In the genomic region with DNA sequence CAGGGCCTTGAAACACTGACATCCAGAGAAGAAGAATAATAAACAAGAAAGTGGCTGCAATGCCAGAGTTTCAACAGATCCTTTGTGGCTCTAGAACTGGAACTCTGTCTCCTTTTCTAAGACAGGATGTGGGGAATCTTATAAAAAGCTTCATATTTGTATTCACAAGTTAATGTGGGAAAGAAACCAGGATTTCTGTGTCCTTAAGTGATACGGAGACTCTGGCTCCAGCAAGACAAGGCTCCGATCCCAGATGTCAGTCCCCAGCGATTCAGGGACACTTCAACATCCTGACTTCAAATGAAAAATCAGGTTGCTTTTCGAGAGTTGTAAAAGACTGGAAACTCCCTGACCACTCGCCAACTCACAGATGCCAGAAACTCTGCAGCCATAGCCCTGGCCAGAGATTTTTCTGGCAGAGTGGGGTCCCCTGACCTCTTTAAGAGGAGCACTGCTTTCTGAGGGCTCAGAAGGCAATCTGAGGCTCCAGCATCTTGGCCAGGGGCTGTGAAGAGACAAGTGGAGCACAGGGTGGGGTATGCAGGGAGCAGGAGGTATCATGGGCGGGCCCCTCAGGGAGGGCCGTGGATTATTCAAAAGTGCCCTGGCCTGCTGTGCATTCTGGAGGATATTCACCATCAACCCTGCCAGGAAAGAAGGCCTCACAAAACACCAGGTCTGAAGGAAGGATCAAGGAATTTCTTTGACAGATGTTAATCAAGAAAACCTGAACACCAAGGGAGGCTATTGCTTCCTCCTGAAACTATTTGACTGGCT, we compare ENCODE assay signal across 12 cellular contexts. TPM values are rescaled to one million over a fixed set of nuclear protein-coding genes. Genes with fewer than 3 reads are reported as not detected.
DNase-seq lines count a peak whose midpoint lies in the region; ATAC-seq and TF ChIP-seq lines count a peak whose summit lies in the region.
"Had no signal": no experiment of that assay in that cellular context is flagged by ENCODE, and none has a peak within 500 bp of the region (broad histone marks: within the 10 kb centered on the region; RNA-seq: fewer than 3 reads in every experiment).

No MANE protein-coding gene starts in this region.

- H3K27me3 Mint-ChIP-seq in HFFc6 (ENCODE audit: insufficient read depth), result peaks cover 2% of the 10 kb centered on the region; the same call in 1 of the 2 replicates

- H3K4me3 ChIP-seq in coronary artery, result no peak overlapping the region
- no peak overlapping the region for H3K4me3 ChIP-seq in subcutaneous abdominal adipose tissue (ENCODE audit: low read depth in 1 of 5, low read length in 5 of 5)

- TF ChIP-seq CTCF in HFFc6 (IDR thresholded peaks at IDR 0.05) (no peak), coronary artery (IDR thresholded peaks at IDR 0.05) (no peak)

- H3K27me3 ChIP-seq in subcutaneous abdominal adipose tissue (ENCODE audit: control insufficient read depth in 5 of 5, insufficient read depth in 4 of 5, low read length in 5 of 5), result no peaks in the 10 kb centered on the region

- no peak overlapping the region for H3K4me3 Mint-ChIP-seq in HFFc6
- H3K4me3 Mint-ChIP-seq: brain had no signal

- peaks cover 56% of the 10 kb centered on the region for H3K4me1 Mint-ChIP-seq in HFFc6 (ENCODE audit: low read depth)

- H3K27ac ChIP-seq in coronary artery, result peak overlapping the region; percentile 20
- peak overlapping the region; percentile 55 for H3K27ac ChIP-seq in subcutaneous abdominal adipose tissue (ENCODE audit: low read depth, low read length)

- no peaks in the 10 kb centered on the region for H3K9me3 ChIP-seq in subcutaneous abdominal adipose tissue (ENCODE audit: control insufficient read depth in 5 of 5, low read length in 5 of 5)

- H3K36me3 Mint-ChIP-seq in HFFc6 (ENCODE audit: low read depth), result no peaks in the 10 kb centered on the region
- H3K36me3 Mint-ChIP-seq: brain had no signal

- H3K4me1 ChIP-seq in subcutaneous abdominal adipose tissue (ENCODE audit: control insufficient read depth in 5 of 5, insufficient read depth in 5 of 5, low read length in 5 of 5), result peaks cover 0 to 17% (median 12%) of the 10 kb centered on the region in 5 donors

- ATAC-seq in GM19397 (IDR thresholded peaks at IDR 0.05; ENCODE audit: unreplicated experiment) (no peak), HG02884 (IDR thresholded peaks at IDR 0.05; ENCODE audit: unreplicated experiment) (no peak), GM19467 (IDR thresholded peaks at IDR 0.05; ENCODE audit: unreplicated experiment) (no peak)
- ATAC-seq: left lobe of liver, Panc1 had no signal

- H3K27ac Mint-ChIP-seq in HFFc6, result peak overlapping the region; percentile 34; the same call in 1 of the 2 replicates

- H3K36me3 ChIP-seq in subcutaneous abdominal adipose tissue (ENCODE audit: control insufficient read depth in 5 of 5, insufficient read depth in 5 of 5, low read length in 5 of 5), result no peaks in the 10 kb centered on the region

- H3K9me3 Mint-ChIP-seq in HFFc6, result no peaks in the 10 kb centered on the region

- H3K9ac ChIP-seq in subcutaneous abdominal adipose tissue (ENCODE audit: low read length in 5 of 5), result peak overlapping the region in 1 of 5 donors; percentile 7

- DNase-seq in HFFc6 (peak; percentile 11), coronary artery (ENCODE audit: low spot score) (no peak), lung microvascular endothelial cell (ENCODE audit: low read depth in 2 of 2) (peak; percentile 30 to 73)
- no peak for DNase-seq in activated CD8-positive, alpha-beta memory T cell treated with anti-CD3 and anti-CD28 coated beads, Interleukin-2, amount 50 U/mL, for 48 hours
- DNase-seq: Kasumi-1 had no signal

RNA-seq across cellular contexts. Expression of gene TMX1, which starts 53.3 kb away (rescaled TPM):
- total RNA-seq in HFFc6 (2021; fragmentation: NEBNext Ultra II Directional; extraction: Animal tissue kit (Norgen Biotek cat#: 25700)), result 10 to 100 TPM; 38.3 to 48.3 (median 46.0) TPM
- total RNA-seq in lung microvascular endothelial cell, result 34.0 and 40.5 TPM in 2 replicates

Comparison
In these comparisons a context has a peak if more than half of its experiments do, and no peak if none do; other contexts are left out.
1. DNase-seq: peak in HFFc6 (single experiment) and lung microvascular endothelial cell (2 of 2); none in coronary artery (single experiment) and activated CD8-positive, alpha-beta memory T cell treated with anti-CD3 and anti-CD28 coated beads, Interleukin-2, amount 50 U/mL, for 48 hours (single experiment).